8 cellular contexts compared by ENCODE assay signal in genomic region chr6:155493694-155494143, GRCh38. TPM values are rescaled to one million over a fixed set of nuclear protein-coding genes. Genes with fewer than 3 reads are reported as not detected.
A peak's percentile ranks its signal among the peaks of the same experiment; 100 is the strongest.
DNase-seq lines count a peak whose midpoint lies in the region; ATAC-seq and TF ChIP-seq lines count a peak whose summit lies in the region.

No MANE protein-coding gene starts in this region.

- H4K20me1 ChIP-seq in neural progenitor cell (ENCODE audit: low read depth), result no peaks in the 10 kb centered on the region

- DNase-seq in GM03348 (ENCODE audit: low spot score) (peak; percentile 84), HS-27A (ENCODE audit: low read depth) (peak; percentile 96), ascending aorta (ENCODE audit: low spot score in 2 of 2) (peak; percentile 56 to 92), left lung (peak in 1 of 2 donors; percentile 75), neural progenitor cell (ENCODE audit: low spot score) (no peak), OCI-M1 (lab: John Stamatoyannopoulos, UW) (no peak), medulla oblongata (ENCODE audit: extremely low spot score) (no peak)

- no peak overlapping the region for H2AFZ ChIP-seq in neural progenitor cell (replicated peaks)

- peaks cover 5% of the 10 kb centered on the region for H3K9me3 Mint-ChIP-seq in neural progenitor cell

- no peak overlapping the region for H3K4me3 ChIP-seq in ascending aorta
- no peak overlapping the region for H3K4me3 ChIP-seq in left lung
- no peak overlapping the region for H3K4me3 ChIP-seq in neural progenitor cell

- H3K27me3 Mint-ChIP-seq in neural progenitor cell (ENCODE audit: insufficient read depth, low read depth), result peaks cover 3% of the 10 kb centered on the region

- H3K27me3 ChIP-seq in ascending aorta (no peaks in the 10 kb centered on the region), left lung (no peaks in the 10 kb centered on the region), neural progenitor cell (no peaks in the 10 kb centered on the region)

- H3K36me3 ChIP-seq in ascending aorta (no peaks in the 10 kb centered on the region), left lung (no peaks in the 10 kb centered on the region), neural progenitor cell (no peaks in the 10 kb centered on the region)

- no peaks in the 10 kb centered on the region for H3K4me1 Mint-ChIP-seq in neural progenitor cell

- H3K9me3 ChIP-seq in ascending aorta (no peaks in the 10 kb centered on the region), left lung (no peaks in the 10 kb centered on the region), neural progenitor cell (ENCODE audit: low read depth) (no peaks in the 10 kb centered on the region)

- ATAC-seq in GM21447 (IDR thresholded peaks at IDR 0.05; ENCODE audit: unreplicated experiment) (peak; percentile 93), left lung (peak; percentile 93)

- H3K27ac ChIP-seq in ascending aorta, result peak overlapping the region; percentile 88 to 92
- peak overlapping the region; percentile 71 to 84 for H3K27ac ChIP-seq in left lung
- H3K27ac ChIP-seq in neural progenitor cell, result no peak overlapping the region

- no peak overlapping the region for H3K9ac ChIP-seq in neural progenitor cell

- H3K27ac Mint-ChIP-seq in neural progenitor cell, result no peak overlapping the region

- peaks cover 3% of the 10 kb centered on the region for H3K36me3 Mint-ChIP-seq in neural progenitor cell

- no peaks in the 10 kb centered on the region for H3F3A ChIP-seq in neural progenitor cell (ENCODE audit: low read depth)

- intact Hi-C loops in ascending aorta (cut with DNase I) (loop anchor here (1.0 to 5.0 kb wide), 4 partner anchors 36 to 179 kb away; partner anchors contain the start of gene TFB1M), left lung (cut with DNase I) (no loop called here)

- peaks cover 7 to 22% of the 10 kb centered on the region in 2 donors for H3K4me1 ChIP-seq in ascending aorta
- H3K4me1 ChIP-seq in left lung, result peaks cover 0 to 18% of the 10 kb centered on the region in 2 donors
- H3K4me1 ChIP-seq in neural progenitor cell, result no peaks in the 10 kb centered on the region

- H3K79me2 ChIP-seq in neural progenitor cell (ENCODE audit: low read depth), result no peaks in the 10 kb centered on the region

- TF ChIP-seq CTCF in ascending aorta (IDR thresholded peaks at IDR 0.05), result no peak
- no peak for TF ChIP-seq CTCF in left lung (IDR thresholded peaks at IDR 0.05)
- TF ChIP-seq CTCF in neural progenitor cell (IDR thresholded peaks at IDR 0.05), result no peak

- H3K4me3 Mint-ChIP-seq in neural progenitor cell, result no peak overlapping the region

- H3K4me2 ChIP-seq in neural progenitor cell, result no peak overlapping the region

RNA-seq across cellular contexts. Expression of gene NOX3, which starts 38.1 kb away (rescaled TPM):
- total RNA-seq in ascending aorta (not detected), left lung (not detected), neural progenitor cell (ENCODE audit: low replicate concordance) (not detected in 2 replicates)

Comparison
In these comparisons a context has a peak if more than half of its experiments do, and no peak if none do; other contexts are left out.
1. DNase-seq: peak in GM03348 (single experiment), HS-27A (single experiment) and ascending aorta (2 of 2); none in neural progenitor cell (single experiment), OCI-M1 (single experiment) and medulla oblongata (single experiment).